30 cellular contexts compared by ENCODE assay signal in the genomic region with DNA sequence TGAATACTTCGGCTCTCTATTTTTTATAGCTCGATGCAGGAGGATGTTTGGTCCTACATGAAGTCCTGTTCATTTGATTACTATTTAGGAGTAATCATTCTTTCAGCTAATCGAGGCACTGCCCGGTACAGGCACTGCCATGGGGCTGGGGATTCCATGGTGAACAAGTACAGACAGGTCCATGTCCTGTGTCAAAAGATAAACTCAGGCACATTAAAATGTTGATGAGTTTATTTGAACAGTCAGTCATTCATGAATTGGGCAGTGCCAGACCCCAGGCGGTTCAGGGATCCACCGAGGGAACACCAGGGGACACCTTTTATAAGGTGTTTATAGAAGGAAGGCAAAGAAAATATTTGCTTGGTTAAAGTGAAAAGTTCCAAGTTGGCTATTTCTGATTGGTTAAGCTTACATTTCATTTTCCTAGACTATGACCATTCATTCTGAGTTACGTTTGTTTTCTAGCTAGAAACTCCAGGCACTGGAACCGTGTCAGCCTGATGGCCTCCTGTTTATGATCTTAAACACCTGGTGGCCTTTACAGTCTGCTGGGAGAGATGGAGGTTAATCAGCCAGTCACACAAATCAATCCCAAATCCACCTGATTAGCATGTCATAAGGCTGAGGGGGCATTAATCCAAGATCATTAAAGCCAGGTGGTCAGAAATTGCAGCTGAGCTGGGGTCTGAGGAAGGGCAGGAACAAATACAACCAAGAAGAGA. TPM values are rescaled to one million over a fixed set of nuclear protein-coding genes. Genes with fewer than 3 reads are reported as not detected.
DNase-seq lines count a peak whose midpoint lies in the region; ATAC-seq and TF ChIP-seq lines count a peak whose summit lies in the region.
"Had no signal": no experiment of that assay in that cellular context is flagged by ENCODE, and none has a peak within 500 bp of the region (broad histone marks: within the 10 kb centered on the region; RNA-seq: fewer than 3 reads in every experiment).

No MANE protein-coding gene starts in this region.

- intact Hi-C loops in activated naive CD4-positive, alpha-beta T cell treated with anti-CD3 and anti-CD28 coated beads for 36 hours (cut with micrococcal nuclease): no loop called here

- H3K9me3 ChIP-seq in HEK293 (ENCODE audit: control insufficient read depth, insufficient read depth, low read depth, low read length): no peaks in the 10 kb centered on the region
- H3K9me3 ChIP-seq: HAP-1, testis had no signal

- DNase-seq in NCI-H526 treated with DMSO at 0.1 percent for 48 hours (lab: John Stamatoyannopoulos, UW) (peak; percentile 82), WTC11 (ENCODE audit: low spot score) (no peak), progenitor cell of endocrine pancreas (ENCODE audit: low spot score, unreplicated experiment) (no peak), putamen (ENCODE audit: low spot score) (no peak), dermis blood vessel endothelial cell (no peak)
- no peak for DNase-seq in activated naive CD4-positive, alpha-beta T cell treated with anti-CD3 and anti-CD28 coated beads, Interleukin-2, amount 10 ng/mL, durations not matched to agents 7 days and 5 days
- DNase-seq in activated naive CD4-positive, alpha-beta T cell treated with anti-CD3 and anti-CD28 coated beads for 36 hours: no peak
- DNase-seq: activated CD4-positive, alpha-beta T cell treated with anti-CD3 and anti-CD28 coated beads for 36 hours; activated naive CD8-positive, alpha-beta T cell treated with anti-CD3 and anti-CD28 coated beads for 36 hours; anterior cingulate cortex; Calu3; cortex of kidney; head of caudate nucleus; left ventricle myocardium superior; NCI-H1417 treated with DMSO at 0.1 percent for 48 hours; NCI-H226; right cardiac atrium; stimulated activated CD4-positive, alpha-beta T cell treated with anti-CD3 and anti-CD28 coated beads, Interleukin-1b, Interleukin-23, amount 100 ng/mL, for 48 hours; stimulated activated naive CD8-positive, alpha-beta T cell treated with anti-CD3 and anti-CD28 coated beads, Interleukin-15, Interleukin-2, amounts not matched to agents 100 U/mL and 50 U/mL, for 24 hours; SW 1271; testis had no signal

- no peaks in the 10 kb centered on the region for H3K4me1 ChIP-seq in HEK293 (ENCODE audit: control insufficient read depth, insufficient read depth, low read length)
- H3K4me1 ChIP-seq: esophagus muscularis mucosa, foreskin keratinocyte, HAP-1, parathyroid adenoma, testis had no signal

- H3K4me3 ChIP-seq in HEK293 (ENCODE audit: low read depth, low read length): no peak overlapping the region
- H3K4me3 ChIP-seq: BLaER1 treated with 17β-estradiol and CSF1 and Interleukin-3, amounts not matched to agents 10 nM and 100 nM; esophagus muscularis mucosa; HAP-1; testis had no signal

- no peak overlapping the region for H3K4me3 Mint-ChIP-seq in WTC11
- no peak overlapping the region for H3K4me3 Mint-ChIP-seq in progenitor cell of endocrine pancreas (ENCODE audit: low read depth)
- no peak overlapping the region for H3K4me3 Mint-ChIP-seq in activated naive CD4-positive, alpha-beta T cell treated with anti-CD3 and anti-CD28 coated beads, Interleukin-2, amount 10 ng/mL, durations not matched to agents 7 days and 5 days
- H3K4me3 Mint-ChIP-seq in activated naive CD4-positive, alpha-beta T cell treated with anti-CD3 and anti-CD28 coated beads for 36 hours: no peak overlapping the region
- H3K4me3 Mint-ChIP-seq: activated CD4-positive, alpha-beta T cell treated with anti-CD3 and anti-CD28 coated beads for 36 hours; activated naive CD8-positive, alpha-beta T cell treated with anti-CD3 and anti-CD28 coated beads for 36 hours had no signal

- H3K27me3 Mint-ChIP-seq in WTC11 (ENCODE audit: low read depth): no peaks in the 10 kb centered on the region; the same call in 1 of the 2 replicates
- H3K27me3 Mint-ChIP-seq in progenitor cell of endocrine pancreas: no peaks in the 10 kb centered on the region
- H3K27me3 Mint-ChIP-seq in activated naive CD4-positive, alpha-beta T cell treated with anti-CD3 and anti-CD28 coated beads, Interleukin-2, amount 10 ng/mL, durations not matched to agents 7 days and 5 days: no peaks in the 10 kb centered on the region
- H3K27me3 Mint-ChIP-seq in activated naive CD4-positive, alpha-beta T cell treated with anti-CD3 and anti-CD28 coated beads for 36 hours (ENCODE audit: low read depth): no peaks in the 10 kb centered on the region
- H3K27me3 Mint-ChIP-seq: activated CD4-positive, alpha-beta T cell treated with anti-CD3 and anti-CD28 coated beads for 36 hours; activated naive CD8-positive, alpha-beta T cell treated with anti-CD3 and anti-CD28 coated beads for 36 hours had no signal

- POLR2A ChIA-PET in HEK293 (lab: Yijun Ruan, JAX) (no interaction called here), WTC11 (lab: Charles Lee) (no interaction called here)

- ATAC-seq in WTC11: no peak
- ATAC-seq: activated CD4-positive, alpha-beta T cell treated with anti-CD3 and anti-CD28 coated beads for 36 hours; foreskin keratinocyte; left ventricle myocardium superior; Panc1; right cardiac atrium; stimulated activated naive CD8-positive, alpha-beta T cell treated with anti-CD3 and anti-CD28 coated beads, Interleukin-15, Interleukin-2, amounts not matched to agents 100 U/mL and 50 U/mL, for 24 hours had no signal

- no peak overlapping the region for H3K27ac ChIP-seq in HEK293 (ENCODE audit: extremely low read depth, low read depth, low read length)
- H3K27ac ChIP-seq: esophagus muscularis mucosa, foreskin keratinocyte, parathyroid adenoma, testis had no signal

- H3K27ac Mint-ChIP-seq in WTC11: peak overlapping the region; percentile 82
- peak overlapping the region; percentile 79 for H3K27ac Mint-ChIP-seq in progenitor cell of endocrine pancreas
- no peak overlapping the region for H3K27ac Mint-ChIP-seq in activated naive CD4-positive, alpha-beta T cell treated with anti-CD3 and anti-CD28 coated beads, Interleukin-2, amount 10 ng/mL, durations not matched to agents 7 days and 5 days
- H3K27ac Mint-ChIP-seq in activated naive CD4-positive, alpha-beta T cell treated with anti-CD3 and anti-CD28 coated beads for 36 hours: no peak overlapping the region
- H3K27ac Mint-ChIP-seq: activated CD4-positive, alpha-beta T cell treated with anti-CD3 and anti-CD28 coated beads for 36 hours; activated naive CD8-positive, alpha-beta T cell treated with anti-CD3 and anti-CD28 coated beads for 36 hours; activated T-helper 2 cell treated with anti-CD3 and anti-CD28 coated beads, Interferon-gamma antibody, Interleukin-2, Interleukin-4, amounts not matched to agents 10 μg/mL and 5 μg/mL and 100 μg/mL, durations not matched to agents 14 hours and 24 hours and 36 hours had no signal

- H3K36me3 Mint-ChIP-seq in WTC11 (peaks cover 19% of the 10 kb centered on the region), progenitor cell of endocrine pancreas (ENCODE audit: insufficient read depth) (peaks cover 16% of the 10 kb centered on the region)
- peaks cover 1% of the 10 kb centered on the region for H3K36me3 Mint-ChIP-seq in activated naive CD4-positive, alpha-beta T cell treated with anti-CD3 and anti-CD28 coated beads, Interleukin-2, amount 10 ng/mL, durations not matched to agents 7 days and 5 days
- peaks cover 14% of the 10 kb centered on the region for H3K36me3 Mint-ChIP-seq in activated naive CD4-positive, alpha-beta T cell treated with anti-CD3 and anti-CD28 coated beads for 36 hours (ENCODE audit: low read depth)

- H3K9me3 Mint-ChIP-seq in WTC11: peaks cover 26% of the 10 kb centered on the region
- peaks cover 12% of the 10 kb centered on the region for H3K9me3 Mint-ChIP-seq in progenitor cell of endocrine pancreas (ENCODE audit: low read depth)
- H3K9me3 Mint-ChIP-seq in activated naive CD4-positive, alpha-beta T cell treated with anti-CD3 and anti-CD28 coated beads, Interleukin-2, amount 10 ng/mL, durations not matched to agents 7 days and 5 days: peaks cover 6% of the 10 kb centered on the region
- H3K9me3 Mint-ChIP-seq in activated naive CD4-positive, alpha-beta T cell treated with anti-CD3 and anti-CD28 coated beads for 36 hours: peaks cover 6% of the 10 kb centered on the region

- TF ChIP-seq CTCF in HEK293 (tag by site-specific recombination; IDR thresholded peaks at IDR 0.05): no peak
- TF ChIP-seq CTCF in WTC11 (IDR thresholded peaks at IDR 0.05): no peak
- no peak for TF ChIP-seq CTCF in progenitor cell of endocrine pancreas (IDR thresholded peaks at IDR 0.05; ENCODE audit: unreplicated experiment)

- H3K36me3 ChIP-seq in HEK293 (ENCODE audit: control insufficient read depth in 2 of 2, insufficient read depth in 1 of 2, low read length in 2 of 2): no peaks in the 10 kb centered on the region
- H3K36me3 ChIP-seq: BLaER1 treated with 17β-estradiol and CSF1 and Interleukin-3, amounts not matched to agents 10 nM and 100 nM; HAP-1 had no signal

- CTCF ChIA-PET in HEK293 (lab: Yijun Ruan, JAX) (interaction anchor here (0.6 to 1.7 kb wide), 4 partner anchors 22 to 274 kb away, joined by 3 to 6 read pairs (median 3); no protein-coding TSS in a partner anchor), WTC11 (lab: Charles Lee) (interaction anchor here (1.9 kb wide), 1 partner anchor 508 kb away, joined by 6 read pairs; no protein-coding TSS in a partner anchor)
- CTCF ChIA-PET in activated naive CD4-positive, alpha-beta T cell treated with anti-CD3 and anti-CD28 coated beads, Interleukin-2, amount 10 ng/mL, durations not matched to agents 7 days and 5 days (lab: Charles Lee): interaction anchor here (0.9 kb wide), 1 partner anchor 21 kb away, joined by 3 read pairs; no protein-coding TSS in a partner anchor
- CTCF ChIA-PET in activated naive CD4-positive, alpha-beta T cell treated with anti-CD3 and anti-CD28 coated beads for 36 hours (lab: Charles Lee): interaction anchor here (0.8 to 1.0 kb wide), 2 partner anchors 33 to 47 kb away, joined by 3 read pairs; no protein-coding TSS in a partner anchor

- peaks cover 19% of the 10 kb centered on the region for H3K4me1 Mint-ChIP-seq in WTC11
- no peaks in the 10 kb centered on the region for H3K4me1 Mint-ChIP-seq in progenitor cell of endocrine pancreas (ENCODE audit: low read depth)
- H3K4me1 Mint-ChIP-seq in activated naive CD4-positive, alpha-beta T cell treated with anti-CD3 and anti-CD28 coated beads, Interleukin-2, amount 10 ng/mL, durations not matched to agents 7 days and 5 days: peaks cover 10% of the 10 kb centered on the region
- no peaks in the 10 kb centered on the region for H3K4me1 Mint-ChIP-seq in activated naive CD4-positive, alpha-beta T cell treated with anti-CD3 and anti-CD28 coated beads for 36 hours (ENCODE audit: low read depth)

TF ChIP-seq in WTC11, 78 proteins besides CTCF, POLR2A, EP300 and RAD21 (continues in another document):
- TF ChIP-seq HMGA2 (CRISPR knock-in tag; IDR thresholded peaks at IDR 0.05): no peak

RNA-seq across cellular contexts. Expression of a gene that starts 47.0 kb away (rescaled TPM):
- total RNA-seq in WTC11 (2021) (2.3 to 2.8 TPM (median 2.5 TPM) in 3 replicates), progenitor cell of endocrine pancreas (12.8 and 14.2 TPM in 2 replicates), dermis blood vessel endothelial cell (15.8 and 20.8 TPM in 2 replicates)
- 1 to 10 TPM; 6.9 to 7.4 TPM for total RNA-seq in activated naive CD4-positive, alpha-beta T cell treated with anti-CD3 and anti-CD28 coated beads for 36 hours

RNA-seq across cellular contexts. Expression of a gene that starts 57.5 kb away (rescaled TPM):
- 5.9 to 7.4 TPM (median 6.5 TPM) in 3 replicates for total RNA-seq in WTC11 (2021)
- 12.5 and 12.7 TPM in 2 replicates for total RNA-seq in progenitor cell of endocrine pancreas
- total RNA-seq in activated naive CD4-positive, alpha-beta T cell treated with anti-CD3 and anti-CD28 coated beads for 36 hours: 1 to 10 TPM; 1.9 to 2.0 TPM
- total RNA-seq in dermis blood vessel endothelial cell: 0.37 and 1.4 TPM in 2 replicates
- total RNA-seq: myocyte had no signal

Comparison
In these comparisons a context has a peak if more than half of its experiments do, and no peak if none do; other contexts are left out.
1. H3K27ac Mint-ChIP-seq: peak in WTC11 (single experiment) and progenitor cell of endocrine pancreas (single experiment); none in activated naive CD4-positive, alpha-beta T cell treated with anti-CD3 and anti-CD28 coated beads, Interleukin-2, amount 10 ng/mL, durations not matched to agents 7 days and 5 days (single experiment) and activated naive CD4-positive, alpha-beta T cell treated with anti-CD3 and anti-CD28 coated beads for 36 hours (single experiment).